9 cellular contexts compared by ENCODE assay signal in the genomic region with DNA sequence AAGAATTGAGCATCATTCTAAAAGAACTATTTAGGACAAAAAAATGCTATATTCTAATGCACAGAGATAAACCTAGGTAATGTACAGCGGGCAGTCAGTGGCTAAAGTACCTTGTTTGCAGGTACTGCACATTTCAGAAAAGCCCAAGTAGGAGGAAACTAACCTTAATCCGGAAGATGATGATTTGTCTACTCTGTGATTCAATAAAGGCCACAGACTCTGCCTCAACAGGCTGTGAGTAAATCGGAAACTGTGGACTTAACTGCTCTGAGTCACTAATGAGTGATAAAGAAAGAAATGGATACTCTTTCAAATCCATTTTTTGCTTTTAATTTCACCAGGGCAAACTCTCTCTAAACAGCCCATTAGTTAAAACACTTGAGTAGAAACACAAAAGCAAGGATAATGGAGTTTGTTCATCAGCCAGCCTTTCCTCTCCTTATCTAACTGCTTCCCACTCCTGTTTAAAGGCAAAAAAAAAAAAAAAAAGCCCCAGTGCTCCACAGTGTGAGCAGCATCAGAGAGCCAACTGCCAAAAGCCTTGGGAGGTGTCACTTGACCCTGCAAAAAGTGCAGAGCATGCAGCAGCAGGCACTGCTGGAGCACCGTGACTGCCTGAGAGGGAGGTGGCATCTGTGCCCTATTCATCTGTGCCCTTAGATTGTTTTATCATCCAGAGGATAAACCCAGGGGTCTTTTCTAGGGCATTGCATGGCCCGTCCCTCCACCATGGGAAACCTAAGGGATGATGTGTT.
DNase-seq lines count a peak whose midpoint lies in the region; ATAC-seq and TF ChIP-seq lines count a peak whose summit lies in the region.
"Had no signal": no experiment of that assay in that cellular context is flagged by ENCODE, and none has a peak within 500 bp of the region (broad histone marks: within the 10 kb centered on the region; RNA-seq: fewer than 3 reads in every experiment).

No MANE protein-coding gene starts in this region.

- no peaks in the 10 kb centered on the region for H4K20me1 ChIP-seq in BLaER1 treated with 17β-estradiol and CSF1 and Interleukin-3, amounts not matched to agents 10 nM and 100 nM

- H3K4me2 ChIP-seq in BLaER1 treated with 17β-estradiol and CSF1 and Interleukin-3, amounts not matched to agents 10 nM and 100 nM: peak overlapping the region in 9 of 11 experiments; percentile 36 to 70 (median 56); a peak in 17 of 22 replicates

- no peaks in the 10 kb centered on the region for H3K27me3 ChIP-seq in BLaER1 treated with 17β-estradiol and CSF1 and Interleukin-3, amounts not matched to agents 10 nM and 100 nM
- no peaks in the 10 kb centered on the region for H3K27me3 ChIP-seq in adipocyte (replicated peaks; ENCODE audit: control insufficient read depth, insufficient read depth, low read length)
- H3K27me3 ChIP-seq in dorsolateral prefrontal cortex: no peaks in the 10 kb centered on the region
- H3K27me3 ChIP-seq: pancreas had no signal

- DNase-seq in adipocyte (ENCODE audit: low read depth): peak; percentile 41
- no peak for DNase-seq in GDM1 (lab: John Stamatoyannopoulos, UW)
- no peak for DNase-seq in left lobe of liver (ENCODE audit: low spot score)
- no peak for DNase-seq in dorsolateral prefrontal cortex
- no peak for DNase-seq in NCI-H2196 (lab: John Stamatoyannopoulos, UW; ENCODE audit: unreplicated experiment)
- DNase-seq: pancreas had no signal

- ATAC-seq in GM19397 (IDR thresholded peaks at IDR 0.05; ENCODE audit: unreplicated experiment) (peak; percentile 66), HG03439 (IDR thresholded peaks at IDR 0.05; ENCODE audit: unreplicated experiment) (peak; percentile 64), left lobe of liver (no peak)

- no peak overlapping the region for H3K27ac ChIP-seq in BLaER1 treated with 17β-estradiol and CSF1 and Interleukin-3, amounts not matched to agents 10 nM and 100 nM
- H3K27ac ChIP-seq in dorsolateral prefrontal cortex: no peak overlapping the region
- H3K27ac ChIP-seq: pancreas had no signal

- H3K9ac ChIP-seq in BLaER1 treated with 17β-estradiol and CSF1 and Interleukin-3, amounts not matched to agents 10 nM and 100 nM: no peak overlapping the region
- H3K9ac ChIP-seq in adipocyte (ENCODE audit: low read length): no peak overlapping the region

- H3K36me3 ChIP-seq in BLaER1 treated with 17β-estradiol and CSF1 and Interleukin-3, amounts not matched to agents 10 nM and 100 nM: no peaks in the 10 kb centered on the region; a peak in 1 of 22 replicates
- no peaks in the 10 kb centered on the region for H3K36me3 ChIP-seq in adipocyte (ENCODE audit: control insufficient read depth, insufficient read depth, low read length, severe bottlenecking)
- H3K36me3 ChIP-seq: pancreas had no signal

- H3K4me3 ChIP-seq in BLaER1 treated with 17β-estradiol and CSF1 and Interleukin-3, amounts not matched to agents 10 nM and 100 nM: no peak overlapping the region
- H3K4me3 ChIP-seq in adipocyte (ENCODE audit: low read length) (no peak overlapping the region), dorsolateral prefrontal cortex (no peak overlapping the region)
- H3K4me3 ChIP-seq: pancreas had no signal

- H3K9me3 ChIP-seq in BLaER1 treated with 17β-estradiol and CSF1 and Interleukin-3, amounts not matched to agents 10 nM and 100 nM (replicated peaks in 1 of 11): peaks cover 0 to 6% (median 0%) of the 10 kb centered on the region in 11 experiments; a peak in 1 of 22 replicates
- H3K9me3 ChIP-seq in adipocyte (ENCODE audit: control insufficient read depth, low read length): no peaks in the 10 kb centered on the region
- H3K9me3 ChIP-seq: pancreas had no signal

- H3K4me1 ChIP-seq in BLaER1 treated with 17β-estradiol and CSF1 and Interleukin-3, amounts not matched to agents 10 nM and 100 nM: peaks cover 0 to 21% (median 19%) of the 10 kb centered on the region in 10 experiments; a peak in 17 of 20 replicates
- H3K4me1 ChIP-seq in adipocyte (ENCODE audit: control insufficient read depth, insufficient read depth, low read length): peaks cover 15% of the 10 kb centered on the region
- H3K4me1 ChIP-seq: pancreas had no signal

- TF ChIP-seq CTCF in dorsolateral prefrontal cortex (IDR thresholded peaks at IDR 0.05 in 54 of 56, conservative IDR thresholded peaks at IDR 0.05 in 2 of 56; ENCODE audit: low read depth in 1 of 56, partially characterized antibody in 56 of 56): no peak

- intact Hi-C loops in dorsolateral prefrontal cortex (cut with DNase I): no loop called here
